ENCODE assay signal across 1 cellular context in genomic region chr1:2589331-2590232, GRCh38.
TF ChIP-seq lines count a peak whose summit lies in the region.

No MANE protein-coding gene starts in this region.

TF ChIP-seq in K562, 482 proteins besides CTCF, POLR2A, EP300 and RAD21:
- TF ChIP-seq, protein P1, sequence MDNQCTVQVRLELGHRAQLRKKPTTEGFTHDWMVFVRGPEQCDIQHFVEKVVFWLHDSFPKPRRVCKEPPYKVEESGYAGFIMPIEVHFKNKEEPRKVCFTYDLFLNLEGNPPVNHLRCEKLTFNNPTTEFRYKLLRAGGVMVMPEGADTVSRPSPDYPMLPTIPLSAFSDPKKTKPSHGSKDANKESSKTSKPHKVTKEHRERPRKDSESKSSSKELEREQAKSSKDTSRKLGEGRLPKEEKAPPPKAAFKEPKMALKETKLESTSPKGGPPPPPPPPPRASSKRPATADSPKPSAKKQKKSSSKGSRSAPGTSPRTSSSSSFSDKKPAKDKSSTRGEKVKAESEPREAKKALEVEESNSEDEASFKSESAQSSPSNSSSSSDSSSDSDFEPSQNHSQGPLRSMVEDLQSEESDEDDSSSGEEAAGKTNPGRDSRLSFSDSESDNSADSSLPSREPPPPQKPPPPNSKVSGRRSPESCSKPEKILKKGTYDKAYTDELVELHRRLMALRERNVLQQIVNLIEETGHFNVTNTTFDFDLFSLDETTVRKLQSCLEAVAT (IDR thresholded peaks at IDR 0.05) = no peak
- TF ChIP-seq CHD1 (IDR thresholded peaks at IDR 0.05; ENCODE audit: low read length) = no peak
- TF ChIP-seq RNF2 (IDR thresholded peaks at IDR 0.05) = no peak
- TF ChIP-seq, protein P2, sequence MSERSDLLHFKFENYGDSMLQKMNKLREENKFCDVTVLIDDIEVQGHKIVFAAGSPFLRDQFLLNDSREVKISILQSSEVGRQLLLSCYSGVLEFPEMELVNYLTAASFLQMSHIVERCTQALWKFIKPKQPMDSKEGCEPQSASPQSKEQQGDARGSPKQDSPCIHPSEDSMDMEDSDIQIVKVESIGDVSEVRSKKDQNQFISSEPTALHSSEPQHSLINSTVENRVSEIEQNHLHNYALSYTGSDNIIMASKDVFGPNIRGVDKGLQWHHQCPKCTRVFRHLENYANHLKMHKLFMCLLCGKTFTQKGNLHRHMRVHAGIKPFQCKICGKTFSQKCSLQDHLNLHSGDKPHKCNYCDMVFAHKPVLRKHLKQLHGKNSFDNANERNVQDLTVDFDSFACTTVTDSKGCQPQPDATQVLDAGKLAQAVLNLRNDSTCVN (CRISPR knock-in tag; IDR thresholded peaks at IDR 0.05) = no peak
- TF ChIP-seq, protein P3, sequence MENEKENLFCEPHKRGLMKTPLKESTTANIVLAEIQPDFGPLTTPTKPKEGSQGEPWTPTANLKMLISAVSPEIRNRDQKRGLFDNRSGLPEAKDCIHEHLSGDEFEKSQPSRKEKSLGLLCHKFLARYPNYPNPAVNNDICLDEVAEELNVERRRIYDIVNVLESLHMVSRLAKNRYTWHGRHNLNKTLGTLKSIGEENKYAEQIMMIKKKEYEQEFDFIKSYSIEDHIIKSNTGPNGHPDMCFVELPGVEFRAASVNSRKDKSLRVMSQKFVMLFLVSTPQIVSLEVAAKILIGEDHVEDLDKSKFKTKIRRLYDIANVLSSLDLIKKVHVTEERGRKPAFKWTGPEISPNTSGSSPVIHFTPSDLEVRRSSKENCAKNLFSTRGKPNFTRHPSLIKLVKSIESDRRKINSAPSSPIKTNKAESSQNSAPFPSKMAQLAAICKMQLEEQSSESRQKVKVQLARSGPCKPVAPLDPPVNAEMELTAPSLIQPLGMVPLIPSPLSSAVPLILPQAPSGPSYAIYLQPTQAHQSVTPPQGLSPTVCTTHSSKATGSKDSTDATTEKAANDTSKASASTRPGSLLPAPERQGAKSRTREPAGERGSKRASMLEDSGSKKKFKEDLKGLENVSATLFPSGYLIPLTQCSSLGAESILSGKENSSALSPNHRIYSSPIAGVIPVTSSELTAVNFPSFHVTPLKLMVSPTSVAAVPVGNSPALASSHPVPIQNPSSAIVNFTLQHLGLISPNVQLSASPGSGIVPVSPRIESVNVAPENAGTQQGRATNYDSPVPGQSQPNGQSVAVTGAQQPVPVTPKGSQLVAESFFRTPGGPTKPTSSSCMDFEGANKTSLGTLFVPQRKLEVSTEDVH (IDR thresholded peaks at IDR 0.05; ENCODE audit: low read depth, partially characterized antibody) = no peak
- TF ChIP-seq ZNF277 (CRISPR knock-in tag; IDR thresholded peaks at IDR 0.05; ENCODE audit: borderline replicate concordance) = no peak
- no peak for TF ChIP-seq FOXJ2 (tag; IDR thresholded peaks at IDR 0.05)
- no peak; the same call in 1 of the 2 replicates for TF ChIP-seq POLR2G (IDR thresholded peaks at IDR 0.05; ENCODE audit: low read depth, low read length)
- TF ChIP-seq SAP30 (IDR thresholded peaks at IDR 0.05; ENCODE audit: borderline replicate concordance, insufficient read depth, low read depth, low read length, poor library complexity, severe bottlenecking) = no peak
- no peak for TF ChIP-seq TSHZ1 (CRISPR knock-in tag; IDR thresholded peaks at IDR 0.05)
